In genomic region chr6:17869753-17870050, GRCh38 we compare ENCODE assay signal across 1 cellular context.
TF ChIP-seq lines count a peak whose summit lies in the region.

No MANE protein-coding gene starts in this region.

TF ChIP-seq in K562, 482 proteins besides CTCF, POLR2A, EP300 and RAD21 (continued from another document and continues in another):
- TF ChIP-seq ZKSCAN1 (IDR thresholded peaks at IDR 0.05; ENCODE audit: low read depth, low read length) (no peak), ZBTB34 (CRISPR knock-in tag; IDR thresholded peaks at IDR 0.05) (no peak), ELK1 (CRISPR knock-in tag; IDR thresholded peaks at IDR 0.05) (no peak), TEAD4 (IDR thresholded peaks at IDR 0.05; ENCODE audit: low read length) (peak; percentile 64), TEAD4 (CRISPR knock-in tag; IDR thresholded peaks at IDR 0.05; ENCODE audit: borderline replicate concordance) (no peak), CTBP1 (IDR thresholded peaks at IDR 0.05; ENCODE audit: borderline replicate concordance) (peak; percentile 44; the same call in 1 of the 2 replicates), ZNF318 (IDR thresholded peaks at IDR 0.05; ENCODE audit: borderline replicate concordance in 1 of 2, low read depth in 1 of 2) (no peak; a peak in 1 of 4 replicates), ELK3 (CRISPR knock-in tag; IDR thresholded peaks at IDR 0.05) (no peak), ZNF354B (CRISPR knock-in tag; IDR thresholded peaks at IDR 0.05) (no peak), TCFL5 (CRISPR knock-in tag; conservative IDR thresholded peaks at IDR 0.05) (0 out of 2 replicates have a peak, but pooled peaks have one; percentile 40), CSDE1 (IDR thresholded peaks at IDR 0.05) (no peak), SOX6 (IDR thresholded peaks at IDR 0.05) (peak; percentile 40; the same call in 1 of the 2 replicates), BCL6 (CRISPR knock-in tag; IDR thresholded peaks at IDR 0.05) (no peak), LEF1 (IDR thresholded peaks at IDR 0.05) (peak; percentile 72), OTX1 (CRISPR knock-in tag; IDR thresholded peaks at IDR 0.05) (no peak), MTA2 (IDR thresholded peaks at IDR 0.05; ENCODE audit: low read depth) (peak; percentile 25; the same call in 1 of the 2 replicates), NR2C1 (IDR thresholded peaks at IDR 0.05) (no peak), NR2C1 (tag; IDR thresholded peaks at IDR 0.05) (no peak), PRDM10 (IDR thresholded peaks at IDR 0.05; ENCODE audit: partially characterized antibody) (peak; percentile 88), ZBTB2 (IDR thresholded peaks at IDR 0.05) (peak; percentile 59; the same call in 1 of the 2 replicates), TARDBP (IDR thresholded peaks at IDR 0.05) (no peak), ZC3H8 (IDR thresholded peaks at IDR 0.05) (no peak), GATA2 (CRISPR knock-in tag; IDR thresholded peaks at IDR 0.05) (0 out of 2 replicates have a peak, but pooled peaks have one; percentile 22), DACH1 (IDR thresholded peaks at IDR 0.05; ENCODE audit: partially characterized antibody) (no peak), JUND (IDR thresholded peaks at IDR 0.05; ENCODE audit: borderline replicate concordance, low read depth, low read length) (peak; percentile 71), JUND (tag; IDR thresholded peaks at IDR 0.05; ENCODE audit: borderline replicate concordance, low read depth, low read length) (peak; percentile 54; the same call in 1 of the 3 replicates), ZNF384 (IDR thresholded peaks at IDR 0.05; ENCODE audit: low read depth, low read length) (0 out of 2 replicates have a peak, but pooled peaks have one; percentile 19), HDAC1 (IDR thresholded peaks at IDR 0.05) (peak in 1 of 2 experiments; percentile 51; a peak in 1 of 4 replicates), FOXM1 (IDR thresholded peaks at IDR 0.05; ENCODE audit: low read depth) (0 out of 2 replicates have a peak, but pooled peaks have one; percentile 11), FOXM1 (CRISPR knock-in tag; IDR thresholded peaks at IDR 0.05; ENCODE audit: low read depth) (no peak), TAL1 (IDR thresholded peaks at IDR 0.05) (peak; percentile 23), TBL1XR1 (IDR thresholded peaks at IDR 0.05; ENCODE audit: low read length in 2 of 2) (peak in 1 of 2 experiments; percentile 47; a peak in 1 of 4 replicates), E2F6 (IDR thresholded peaks at IDR 0.05; ENCODE audit: borderline replicate concordance in 1 of 2, extremely low read depth in 1 of 2, insufficient read depth in 1 of 2, insufficient read length in 1 of 2, low read depth in 1 of 2, low read length in 1 of 2, poor library complexity in 1 of 2, severe bottlenecking in 1 of 2) (no peak), TSHZ1 (CRISPR knock-in tag; IDR thresholded peaks at IDR 0.05) (0 out of 2 replicates have a peak, but pooled peaks have one; percentile 68)
